Comparison of ENCODE assay signal across 14 cellular contexts in genomic region chr6:148502083-148502772, GRCh38.
DNase-seq lines count a peak whose midpoint lies in the region; ATAC-seq lines count a peak whose summit lies in the region.
"Had no signal": no experiment of that assay in that cellular context is flagged by ENCODE, and none has a peak within 500 bp of the region (broad histone marks: within the 10 kb centered on the region; RNA-seq: fewer than 3 reads in every experiment).

No MANE protein-coding gene starts in this region.

- H4K8ac ChIP-seq in mesenchymal stem cell (ENCODE audit: low read length): peak overlapping the region; percentile 45

- H2BK5ac ChIP-seq in mesenchymal stem cell (ENCODE audit: low read depth, low read length, poor library complexity, severe bottlenecking): no peak overlapping the region

- peaks cover 19% of the 10 kb centered on the region for H3K79me1 ChIP-seq in mesenchymal stem cell (replicated peaks; ENCODE audit: low read length, poor library complexity, severe bottlenecking)

- no peak overlapping the region for H3K14ac ChIP-seq in mesenchymal stem cell (ENCODE audit: low read length in 2 of 2)

- DNase-seq in NOMO-1 (lab: John Stamatoyannopoulos, UW; ENCODE audit: unreplicated experiment in 2 of 2) (peak; percentile 22 to 29), mesenchymal stem cell (peak; percentile 60), HCEC 1CT (no peak), NCI-H1694 (lab: John Stamatoyannopoulos, UW) (no peak)
- DNase-seq in activated naive CD4-positive, alpha-beta T cell treated with Interleukin-2 at 50 U/mL for 16 hours: no peak
- DNase-seq: activated effector memory CD4-positive, alpha-beta T cell treated with Interleukin-2 at 50 U/mL for 16 hours; CD4-positive, alpha-beta memory T cell; naive thymus-derived CD8-positive, alpha-beta T cell; NCI-H226; RPMI8226; stimulated activated CD4-positive, alpha-beta T cell treated with anti-CD3 and anti-CD28 coated beads, Interleukin-2, amount 100 ng/mL, for 24 hours had no signal

- peak overlapping the region; percentile 4 for H3K27ac ChIP-seq in cingulate gyrus (ENCODE audit: low read depth, low read length)
- H3K27ac ChIP-seq in mesenchymal stem cell (ENCODE audit: low read length, poor library complexity, severe bottlenecking): no peak overlapping the region
- H3K27ac ChIP-seq in subcutaneous abdominal adipose tissue (ENCODE audit: low read depth, low read length): peak overlapping the region; percentile 99

- H3K9ac ChIP-seq in mesenchymal stem cell (ENCODE audit: low read length): peak overlapping the region; percentile 92
- H3K9ac ChIP-seq in subcutaneous abdominal adipose tissue (ENCODE audit: low read length in 5 of 5): peak overlapping the region; percentile 12 to 96 (median 79)

- no peak overlapping the region for H3K4me2 ChIP-seq in mesenchymal stem cell (ENCODE audit: low read length, poor library complexity, severe bottlenecking)

- H2BK12ac ChIP-seq in mesenchymal stem cell (ENCODE audit: low read length in 2 of 2): peak overlapping the region; percentile 77

- H3K27me3 ChIP-seq in mesenchymal stem cell (ENCODE audit: control insufficient read depth in 1 of 2, insufficient read depth in 1 of 2, low read length in 2 of 2) (no peaks in the 10 kb centered on the region), subcutaneous abdominal adipose tissue (ENCODE audit: control insufficient read depth in 5 of 5, insufficient read depth in 4 of 5, low read length in 5 of 5) (no peaks in the 10 kb centered on the region)

- no peak for ATAC-seq in GM21423 (IDR thresholded peaks at IDR 0.05; ENCODE audit: unreplicated experiment)
- ATAC-seq: naive thymus-derived CD8-positive, alpha-beta T cell had no signal

- H3K18ac ChIP-seq in mesenchymal stem cell (ENCODE audit: low read depth in 1 of 2, low read length in 2 of 2): peak overlapping the region in 1 of 2 experiments; percentile 43

- WGBS in mesenchymal stem cell: 85% methylated on average over 8 of the region's 8 CpGs

- peak overlapping the region in 1 of 2 experiments; percentile 17 for H3K4ac ChIP-seq in mesenchymal stem cell (ENCODE audit: low read depth in 1 of 2, low read length in 2 of 2)

- H3K36me3 ChIP-seq in mesenchymal stem cell (ENCODE audit: control insufficient read depth in 1 of 2, insufficient read depth in 2 of 2, low read depth in 1 of 2, low read length in 2 of 2) (peaks cover 0 to 28% of the 10 kb centered on the region in 2 experiments), subcutaneous abdominal adipose tissue (ENCODE audit: control insufficient read depth in 5 of 5, insufficient read depth in 5 of 5, low read length in 5 of 5) (peaks cover 0 to 3% (median 0%) of the 10 kb centered on the region in 5 donors)

- no peak overlapping the region for H3K23ac ChIP-seq in mesenchymal stem cell (ENCODE audit: low read length in 2 of 2)

- no peak overlapping the region for H2BK120ac ChIP-seq in mesenchymal stem cell (ENCODE audit: low read depth, low read length)

- peak overlapping the region in 1 of 2 experiments; percentile 46 for H3K4me3 ChIP-seq in mesenchymal stem cell (ENCODE audit: insufficient read depth in 1 of 2, low read depth in 1 of 2, low read length in 2 of 2)
- H3K4me3 ChIP-seq in subcutaneous abdominal adipose tissue (ENCODE audit: low read depth in 1 of 5, low read length in 5 of 5): peak overlapping the region in 2 of 5 donors; percentile 36 to 54

- H3K4me1 ChIP-seq in mesenchymal stem cell (ENCODE audit: control insufficient read depth, insufficient read depth, low read depth, low read length) (peaks cover 5% of the 10 kb centered on the region), subcutaneous abdominal adipose tissue (ENCODE audit: control insufficient read depth in 5 of 5, insufficient read depth in 5 of 5, low read length in 5 of 5) (peaks cover 8 to 55% (median 42%) of the 10 kb centered on the region in 5 donors)

- no peaks in the 10 kb centered on the region for H3K9me3 ChIP-seq in mesenchymal stem cell (ENCODE audit: control insufficient read depth, low read length)
- no peaks in the 10 kb centered on the region for H3K9me3 ChIP-seq in subcutaneous abdominal adipose tissue (ENCODE audit: control insufficient read depth in 5 of 5, low read length in 5 of 5)

- H2AK5ac ChIP-seq in mesenchymal stem cell (ENCODE audit: low read length, severe bottlenecking): no peak overlapping the region

- no peak overlapping the region for H4K91ac ChIP-seq in mesenchymal stem cell (ENCODE audit: low read length)

- H2BK15ac ChIP-seq in mesenchymal stem cell (ENCODE audit: low read depth, poor library complexity, severe bottlenecking): no peak overlapping the region

- no peak overlapping the region for H2AFZ ChIP-seq in mesenchymal stem cell (ENCODE audit: low read depth, low read length)

Comparison
In these comparisons a context has a peak if more than half of its experiments do, and no peak if none do; other contexts are left out.
1. DNase-seq: peak in NOMO-1 (2 of 2) and mesenchymal stem cell (single experiment); none in activated naive CD4-positive, alpha-beta T cell treated with Interleukin-2 at 50 U/mL for 16 hours (single experiment), HCEC 1CT (single experiment) and NCI-H1694 (single experiment).